10 cellular contexts compared by ENCODE assay signal in the genomic region with DNA sequence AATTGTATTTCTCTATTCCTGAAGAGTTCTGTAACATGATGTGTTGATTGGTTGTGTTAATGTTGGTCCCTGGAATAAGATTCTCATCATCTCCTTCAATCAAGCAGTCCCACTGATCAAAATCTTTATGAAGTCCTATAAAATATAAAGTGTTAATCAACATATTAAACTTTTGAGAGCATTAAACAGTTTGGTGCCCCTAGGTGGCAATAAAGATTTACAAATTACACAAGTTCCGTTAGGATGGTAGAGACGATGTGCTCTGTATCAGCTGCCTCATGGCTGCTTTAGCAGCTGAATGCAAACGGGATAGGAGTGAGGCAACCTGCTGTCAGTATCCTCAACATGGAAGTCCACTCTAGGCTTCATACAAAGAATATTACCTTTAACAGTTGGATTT. TPM values are rescaled to one million over a fixed set of nuclear protein-coding genes. Genes with fewer than 3 reads are reported as not detected.
DNase-seq lines count a peak whose midpoint lies in the region; ATAC-seq and TF ChIP-seq lines count a peak whose summit lies in the region.
"Had no signal": no experiment of that assay in that cellular context is flagged by ENCODE, and none has a peak within 500 bp of the region (broad histone marks: within the 10 kb centered on the region; RNA-seq: fewer than 3 reads in every experiment).

No MANE protein-coding gene starts in this region.

- H3K27me3 ChIP-seq in cardiac muscle cell: no peaks in the 10 kb centered on the region
- no peaks in the 10 kb centered on the region for H3K27me3 ChIP-seq in tibial nerve
- H3K27me3 ChIP-seq: SJCRH30 had no signal

- no peaks in the 10 kb centered on the region for H3K4me1 Mint-ChIP-seq in activated T-helper 1 cell treated with anti-CD3 and anti-CD28 coated beads, Interleukin-12 subunit alpha, Interleukin-12 subunit beta, Interleukin-2, Interleukin-4 antibody, amounts not matched to agents 30 ng/mL and 10 ng/mL and 1 ng/mL, durations not matched to agents 14 hours and 24 hours and 36 hours (ENCODE audit: low read depth)

- H3K4me3 Mint-ChIP-seq in activated T-helper 1 cell treated with anti-CD3 and anti-CD28 coated beads, Interleukin-12 subunit alpha, Interleukin-12 subunit beta, Interleukin-2, Interleukin-4 antibody, amounts not matched to agents 30 ng/mL and 10 ng/mL and 1 ng/mL, durations not matched to agents 14 hours and 24 hours and 36 hours: no peak overlapping the region

- no peaks in the 10 kb centered on the region for H3K4me1 ChIP-seq in cardiac muscle cell (ENCODE audit: low read depth)
- no peaks in the 10 kb centered on the region for H3K4me1 ChIP-seq in tibial nerve
- H3K4me1 ChIP-seq: SJCRH30 had no signal

- H3K9me3 Mint-ChIP-seq in activated T-helper 1 cell treated with anti-CD3 and anti-CD28 coated beads, Interleukin-12 subunit alpha, Interleukin-12 subunit beta, Interleukin-2, Interleukin-4 antibody, amounts not matched to agents 30 ng/mL and 10 ng/mL and 1 ng/mL, durations not matched to agents 14 hours and 24 hours and 36 hours: no peaks in the 10 kb centered on the region

- H3K36me3 Mint-ChIP-seq in activated T-helper 1 cell treated with anti-CD3 and anti-CD28 coated beads, Interleukin-12 subunit alpha, Interleukin-12 subunit beta, Interleukin-2, Interleukin-4 antibody, amounts not matched to agents 30 ng/mL and 10 ng/mL and 1 ng/mL, durations not matched to agents 14 hours and 24 hours and 36 hours (ENCODE audit: low read depth): no peaks in the 10 kb centered on the region

- no peak overlapping the region for H3K27ac ChIP-seq in cardiac muscle cell
- no peak overlapping the region for H3K27ac ChIP-seq in tibial nerve
- H3K27ac ChIP-seq: SJCRH30 had no signal

- no peak overlapping the region for H3K27ac Mint-ChIP-seq in activated T-helper 1 cell treated with anti-CD3 and anti-CD28 coated beads, Interleukin-12 subunit alpha, Interleukin-12 subunit beta, Interleukin-2, Interleukin-4 antibody, amounts not matched to agents 30 ng/mL and 10 ng/mL and 1 ng/mL, durations not matched to agents 14 hours and 24 hours and 36 hours

- TF ChIP-seq CTCF in cardiac muscle cell (IDR thresholded peaks at IDR 0.05; ENCODE audit: low read depth, low read length) (no peak), tibial nerve (IDR thresholded peaks at IDR 0.05) (peak in 3 of 5 experiments; percentile 20 to 32 (median 24))

- peaks cover 17% of the 10 kb centered on the region for H3K27me3 Mint-ChIP-seq in activated T-helper 1 cell treated with anti-CD3 and anti-CD28 coated beads, Interleukin-12 subunit alpha, Interleukin-12 subunit beta, Interleukin-2, Interleukin-4 antibody, amounts not matched to agents 30 ng/mL and 10 ng/mL and 1 ng/mL, durations not matched to agents 14 hours and 24 hours and 36 hours (ENCODE audit: insufficient read depth)

- H3K9me3 ChIP-seq in cardiac muscle cell (ENCODE audit: low read depth): no peaks in the 10 kb centered on the region
- no peaks in the 10 kb centered on the region for H3K9me3 ChIP-seq in tibial nerve
- H3K9me3 ChIP-seq: SJCRH30 had no signal

- DNase-seq in cardiac muscle cell (ENCODE audit: low read depth in 1 of 2, low spot score in 1 of 2) (peak; percentile 2 to 50), cardiac septum (ENCODE audit: low spot score) (no peak), RPMI7951 (ENCODE audit: low read depth) (peak; percentile 65), germinal center (ENCODE audit: low spot score) (peak; percentile 5), tibial nerve (ENCODE audit: low spot score in 2 of 2) (no peak), ecto neural progenitor cell (ENCODE audit: low spot score) (no peak)
- DNase-seq in activated T-helper 1 cell treated with anti-CD3 and anti-CD28 coated beads, Interleukin-12 subunit alpha, Interleukin-12 subunit beta, Interleukin-2, Interleukin-4 antibody, amounts not matched to agents 30 ng/mL and 10 ng/mL and 1 ng/mL, durations not matched to agents 14 hours and 24 hours and 36 hours (ENCODE audit: low spot score): no peak

- no peak overlapping the region for H3K4me3 ChIP-seq in cardiac muscle cell
- H3K4me3 ChIP-seq in tibial nerve: no peak overlapping the region
- H3K4me3 ChIP-seq: SJCRH30 had no signal

- 6 to 12% methylated on average over 3 of the region's 3 CpGs for WGBS in tibial nerve, 2 donors

- intact Hi-C loops in cardiac septum (cut with DNase I): no loop called here
- intact Hi-C loops in activated T-helper 1 cell treated with anti-CD3 and anti-CD28 coated beads, Interleukin-12 subunit alpha, Interleukin-12 subunit beta, Interleukin-2, Interleukin-4 antibody, amounts not matched to agents 30 ng/mL and 10 ng/mL and 1 ng/mL, durations not matched to agents 14 hours and 24 hours and 36 hours (cut with micrococcal nuclease): no loop called here

- no peaks in the 10 kb centered on the region for H3K36me3 ChIP-seq in cardiac muscle cell
- peaks cover 0 to 4% (median 0%) of the 10 kb centered on the region in 3 donors for H3K36me3 ChIP-seq in tibial nerve
- H3K36me3 ChIP-seq: SJCRH30 had no signal

- no peak for ATAC-seq in HG03025 (IDR thresholded peaks at IDR 0.05; ENCODE audit: low FRiP score, unreplicated experiment)

- no peak for TF ChIP-seq EP300 in tibial nerve (IDR thresholded peaks at IDR 0.05)

- TF ChIP-seq POLR2A in tibial nerve (IDR thresholded peaks at IDR 0.05): no peak

RNA-seq across cellular contexts. Expression of a gene that starts 16.9 kb away (rescaled TPM):
- total RNA-seq in cardiac muscle cell (0.28 and 0.57 TPM in 2 replicates), cardiac septum (0.86 TPM), tibial nerve (1 to 10 TPM in 2 of 4 donors, under 1 TPM in 2; 0.60 to 2.2 (median 1.2) TPM)
- 0.10 and 0.12 TPM in 2 replicates for polyA plus RNA-seq in cardiac muscle cell
- total RNA-seq in RPMI7951 (2014; rRNA removed; shearing (Covaris generic)): not detected in 2 replicates
- total RNA-seq in activated T-helper 1 cell treated with anti-CD3 and anti-CD28 coated beads, Interleukin-12 subunit alpha, Interleukin-12 subunit beta, Interleukin-2, Interleukin-4 antibody, amounts not matched to agents 30 ng/mL and 10 ng/mL and 1 ng/mL, durations not matched to agents 14 hours and 24 hours and 36 hours: not detected in 2 replicates

RNA-seq across cellular contexts. Expression of a gene that starts 30.6 kb away (rescaled TPM):
- total RNA-seq in cardiac muscle cell (not detected in 2 replicates), cardiac septum (0.46 TPM), tibial nerve (1 to 10 TPM in 3 of 4 donors, not detected in 1; 1.5 to 4.8 (median 1.6) TPM)
- not detected in 2 replicates for polyA plus RNA-seq in cardiac muscle cell
- total RNA-seq in RPMI7951 (2014; rRNA removed; shearing (Covaris generic)): 0.48 and 0.59 TPM in 2 replicates
- not detected in 2 replicates for total RNA-seq in activated T-helper 1 cell treated with anti-CD3 and anti-CD28 coated beads, Interleukin-12 subunit alpha, Interleukin-12 subunit beta, Interleukin-2, Interleukin-4 antibody, amounts not matched to agents 30 ng/mL and 10 ng/mL and 1 ng/mL, durations not matched to agents 14 hours and 24 hours and 36 hours
- total RNA-seq: SJCRH30 had no signal

RNA-seq across cellular contexts. Expression of a gene that starts 42.2 kb away (rescaled TPM):
- total RNA-seq in cardiac muscle cell (not detected in 2 replicates), cardiac septum (not detected), tibial nerve (not detected)
- polyA plus RNA-seq in cardiac muscle cell: not detected in 2 replicates
- total RNA-seq in RPMI7951 (2014; rRNA removed; shearing (Covaris generic)): not detected in 2 replicates
- not detected in 2 replicates for total RNA-seq in activated T-helper 1 cell treated with anti-CD3 and anti-CD28 coated beads, Interleukin-12 subunit alpha, Interleukin-12 subunit beta, Interleukin-2, Interleukin-4 antibody, amounts not matched to agents 30 ng/mL and 10 ng/mL and 1 ng/mL, durations not matched to agents 14 hours and 24 hours and 36 hours
- total RNA-seq: kidney epithelial cell, SJCRH30 had no signal

RNA-seq across cellular contexts. Expression of a gene that starts 51.8 kb away (rescaled TPM):
- total RNA-seq in cardiac muscle cell: 18.6 and 36.1 TPM in 2 replicates
- 20.0 and 31.8 TPM in 2 replicates for polyA plus RNA-seq in cardiac muscle cell
- 25.6 TPM for total RNA-seq in cardiac septum
- 1.8 and 2.6 TPM in 2 replicates for total RNA-seq in RPMI7951 (2014; rRNA removed; shearing (Covaris generic))
- 10 to 100 TPM; 42.2 to 57.8 (median 50.8) TPM for total RNA-seq in tibial nerve
- total RNA-seq in activated T-helper 1 cell treated with anti-CD3 and anti-CD28 coated beads, Interleukin-12 subunit alpha, Interleukin-12 subunit beta, Interleukin-2, Interleukin-4 antibody, amounts not matched to agents 30 ng/mL and 10 ng/mL and 1 ng/mL, durations not matched to agents 14 hours and 24 hours and 36 hours: not detected in 2 replicates

RNA-seq across cellular contexts. Expression of a gene that starts 51.9 kb away (rescaled TPM):
- 4.3 and 5.2 TPM in 2 replicates for total RNA-seq in cardiac muscle cell
- 3.4 and 6.6 TPM in 2 replicates for polyA plus RNA-seq in cardiac muscle cell
- 5.9 TPM for total RNA-seq in cardiac septum
- total RNA-seq in RPMI7951 (2014; rRNA removed; shearing (Covaris generic)): 1.8 and 2.3 TPM in 2 replicates
- 10 to 100 TPM in 1 of 4 donors, 1 to 10 TPM in 3; 3.3 to 12.1 (median 5.6) TPM for total RNA-seq in tibial nerve
- total RNA-seq in activated T-helper 1 cell treated with anti-CD3 and anti-CD28 coated beads, Interleukin-12 subunit alpha, Interleukin-12 subunit beta, Interleukin-2, Interleukin-4 antibody, amounts not matched to agents 30 ng/mL and 10 ng/mL and 1 ng/mL, durations not matched to agents 14 hours and 24 hours and 36 hours: not detected in 2 replicates

Comparison
In these comparisons a context has a peak if more than half of its experiments do, and no peak if none do; other contexts are left out.
1. DNase-seq: peak in cardiac muscle cell (2 of 2), RPMI7951 (single experiment) and germinal center (single experiment); none in cardiac septum (single experiment), tibial nerve (0 of 2), activated T-helper 1 cell treated with anti-CD3 and anti-CD28 coated beads, Interleukin-12 subunit alpha, Interleukin-12 subunit beta, Interleukin-2, Interleukin-4 antibody, amounts not matched to agents 30 ng/mL and 10 ng/mL and 1 ng/mL, durations not matched to agents 14 hours and 24 hours and 36 hours (single experiment) and ecto neural progenitor cell (single experiment).